Comparison of ENCODE assay signal across 10 cellular contexts in genomic region chr15:32834156-32834555, GRCh38.
A peak's percentile ranks its signal among the peaks of the same experiment; 100 is the strongest.
DNase-seq lines count a peak whose midpoint lies in the region; ATAC-seq, FAIRE-seq and TF ChIP-seq lines count a peak whose summit lies in the region.
"Had no signal": no experiment of that assay in that cellular context is flagged by ENCODE, and none has a peak within 500 bp of the region (broad histone marks: within the 10 kb centered on the region; RNA-seq: fewer than 3 reads in every experiment).

No MANE protein-coding gene starts in this region.

- H2AFZ ChIP-seq in PC-9 = no peak overlapping the region

- no peaks in the 10 kb centered on the region for H3K79me2 ChIP-seq in PC-9 (ENCODE audit: low read depth)

- H3K4me3 Mint-ChIP-seq in T-helper 17 cell = no peak overlapping the region

- no peaks in the 10 kb centered on the region for H3K9me3 ChIP-seq in T-helper 17 cell (ENCODE audit: control insufficient read depth, low read length, poor library complexity, severe bottlenecking)
- H3K9me3 ChIP-seq in PC-9 (ENCODE audit: insufficient read depth, low read depth) = no peaks in the 10 kb centered on the region

- H3K9me2 ChIP-seq in PC-9 (ENCODE audit: insufficient read depth) = no peaks in the 10 kb centered on the region

- no peaks in the 10 kb centered on the region for H4K20me1 ChIP-seq in PC-9 (ENCODE audit: insufficient read depth)

- in situ Hi-C loops in GM13976 (cut with MboI; ENCODE audit: low sequenced_read_pairs, unreplicated experiment) = no loop called here

- POLR2A ChIA-PET in PC-9 (lab: Charles Lee; ENCODE audit: unreplicated experiment) = no interaction called here

- H3K27me3 Mint-ChIP-seq in T-helper 17 cell = no peaks in the 10 kb centered on the region

- no peaks in the 10 kb centered on the region for H3K27me3 ChIP-seq in PC-9 (ENCODE audit: insufficient read depth, low read depth)

- H3K27ac ChIP-seq in PC-9 = no peak overlapping the region

- peaks cover 6% of the 10 kb centered on the region for H3K36me3 Mint-ChIP-seq in T-helper 17 cell (ENCODE audit: low read depth)

- no peaks in the 10 kb centered on the region for H3K36me3 ChIP-seq in PC-9 (ENCODE audit: low read depth)

- peak; percentile 38 for DNase-seq in GM13976 (ENCODE audit: low spot score)
- DNase-seq in T-helper 17 cell = no peak
- no peak for DNase-seq in RCC 7860 (ENCODE audit: low spot score)
- no peak for DNase-seq in NCI-H1436 treated with DMSO at 0.1 percent for 48 hours (lab: John Stamatoyannopoulos, UW)
- DNase-seq in 8988T = no peak
- no peak for DNase-seq in PC-9
- DNase-seq: mesendoderm had no signal

- H3K4me2 ChIP-seq in PC-9 = no peak overlapping the region

- no peaks in the 10 kb centered on the region for H3K4me1 ChIP-seq in PC-9 (replicated peaks; ENCODE audit: insufficient read depth)

- intact Hi-C loops in PC-9 (cut with micrococcal nuclease; ENCODE audit: unreplicated experiment) = no loop called here

- no peak overlapping the region for H3K27ac Mint-ChIP-seq in T-helper 17 cell

- H3K4me1 Mint-ChIP-seq in T-helper 17 cell = no peaks in the 10 kb centered on the region

- no peaks in the 10 kb centered on the region for H3F3A ChIP-seq in PC-9 (ENCODE audit: insufficient read depth, low read depth)

- peak; percentile 88 for ATAC-seq in GM21390 (IDR thresholded peaks at IDR 0.05; ENCODE audit: unreplicated experiment)
- ATAC-seq in HG03342 (IDR thresholded peaks at IDR 0.05; ENCODE audit: unreplicated experiment) = peak; percentile 95
- ATAC-seq in T-helper 17 cell = peak; percentile 48

- H3K4me3 ChIP-seq in PC-9 = no peak overlapping the region

- BruUV-seq in PC-9 (replicated peaks; lab: Mats Ljungman, UMichigan) = no TSS peak

- TF ChIP-seq CTCF in GM13976 (IDR thresholded peaks at IDR 0.05; ENCODE audit: borderline replicate concordance, control extremely low read depth, extremely low read depth, insufficient read depth, missing control alignments) (no peak), PC-9 (conservative IDR thresholded peaks at IDR 0.05) (no peak)

- FAIRE-seq in RCC 7860 (lab: Jason Lieb, UNC) = no peak
- FAIRE-seq: bronchial epithelial cell had no signal

- CTCF ChIA-PET in PC-9 (lab: Charles Lee) = no interaction called here
